Comparison of ENCODE assay signal across 1 cellular context in the genomic region with DNA sequence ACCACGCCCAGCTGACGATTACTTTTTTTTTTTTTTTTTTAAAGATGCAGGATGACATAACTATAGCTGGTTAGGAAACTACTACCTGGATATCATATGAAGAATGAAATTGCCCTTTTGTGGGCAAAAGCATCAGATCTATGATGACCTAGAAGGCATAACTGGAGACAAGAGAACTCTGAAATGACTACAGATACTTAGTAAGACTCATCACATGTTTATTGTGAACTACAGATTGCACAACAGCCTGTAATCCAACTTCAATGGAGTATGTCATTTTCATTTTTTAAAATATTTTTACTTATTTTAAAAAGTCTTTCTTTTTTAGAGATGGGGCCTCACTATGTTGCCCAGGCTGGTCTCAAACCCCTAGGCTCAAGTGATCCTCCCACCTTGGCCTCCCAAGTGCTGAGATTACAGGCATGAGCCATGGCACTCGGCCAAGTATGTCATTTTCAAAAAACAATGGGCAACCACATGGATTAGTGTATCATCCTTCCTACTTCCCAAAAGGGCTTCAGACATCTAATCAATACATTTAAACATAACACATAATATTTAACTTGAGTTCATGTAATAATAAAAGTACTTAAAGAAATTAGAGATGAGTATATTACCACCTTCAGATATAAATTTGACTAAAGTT.
TF ChIP-seq lines count a peak whose summit lies in the region.

No MANE protein-coding gene starts in this region.

TF ChIP-seq in H1, 55 proteins besides CTCF, POLR2A, EP300 and RAD21 (continued from another document):
- TF ChIP-seq TCF12 (IDR thresholded peaks at IDR 0.05; ENCODE audit: low read depth, low read length) (no peak), POU5F1 (IDR thresholded peaks at IDR 0.05; ENCODE audit: low read depth, low read length) (no peak), GABPA (IDR thresholded peaks at IDR 0.05; ENCODE audit: borderline replicate concordance, insufficient read depth, low read length) (no peak), POLR2AphosphoS5 (IDR thresholded peaks at IDR 0.05; ENCODE audit: low read depth, low read length) (no peak)
